In the genomic region with DNA sequence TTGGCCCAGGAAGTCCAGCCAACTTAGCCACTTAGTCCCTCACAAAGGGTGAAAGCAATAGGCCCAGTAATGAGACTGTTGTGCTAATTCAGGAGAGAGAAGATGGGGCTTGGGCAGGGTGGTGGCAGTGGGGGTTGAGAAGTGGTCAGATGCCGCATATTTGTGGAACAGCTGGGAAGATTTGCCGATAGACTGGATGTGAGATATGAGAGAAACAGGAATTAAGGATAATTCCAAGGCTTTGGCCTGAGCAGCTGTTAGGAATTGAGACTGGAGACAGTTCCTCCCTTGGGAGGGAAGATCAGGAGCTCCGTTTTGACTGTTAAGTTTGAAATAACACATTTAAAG, we compare ENCODE assay signal across 9 cellular contexts.
DNase-seq lines count a peak whose midpoint lies in the region; ATAC-seq, FAIRE-seq and TF ChIP-seq lines count a peak whose summit lies in the region.
"Had no signal": no experiment of that assay in that cellular context is flagged by ENCODE, and none has a peak within 500 bp of the region (broad histone marks: within the 10 kb centered on the region; RNA-seq: fewer than 3 reads in every experiment).

No MANE protein-coding gene starts in this region.

- 43% methylated on average over 3 of the region's 3 CpGs for WGBS in A549 (ENCODE audit: missing lambda C conversion rate)
- WGBS in liver, result 57% methylated on average over 3 of the region's 3 CpGs

- H3K4me3 ChIP-seq in A549 (peak overlapping the region; percentile 36; the same call in 1 of the 3 replicates), liver (ENCODE audit: low read depth in 1 of 3, low read length in 3 of 3) (no peak overlapping the region)

- POLR2A ChIA-PET in A549 (lab: Yijun Ruan, JAX), result no interaction called here

- no peak for FAIRE-seq in A549 (lab: Jason Lieb, UNC)

- CTCF ChIA-PET in A549 (lab: Yijun Ruan, JAX), result interaction anchor here (4.5 kb wide), 1 partner anchor 12 kb away, joined by 30 read pairs; no protein-coding TSS in a partner anchor

- H3K27ac ChIP-seq in A549 (0 out of 6 replicates have a peak overlapping the region, but pooled peaks of 1 of the 2 experiments have one; percentile 68), liver (ENCODE audit: low read depth in 1 of 2, low read length in 2 of 2) (peak overlapping the region; percentile 74 to 76)

- ATAC-seq in A549 (no peak), GM18519 (IDR thresholded peaks at IDR 0.05; ENCODE audit: low FRiP score, unreplicated experiment) (peak; percentile 38), GM19023 (IDR thresholded peaks at IDR 0.05; ENCODE audit: unreplicated experiment) (no peak)

- no peak for TF ChIP-seq POLR2A in A549 (IDR thresholded peaks at IDR 0.05; ENCODE audit: low read length)

- H3K36me3 ChIP-seq in liver (ENCODE audit: control insufficient read depth in 4 of 4, insufficient read depth in 3 of 4, low read depth in 1 of 4, low read length in 3 of 4), result no peaks in the 10 kb centered on the region

- peak overlapping the region; percentile 64 for H3K4me2 ChIP-seq in A549

- H3K9me3 ChIP-seq in A549 (no peaks in the 10 kb centered on the region; the same call in 2 of the 3 replicates), liver (ENCODE audit: control insufficient read depth in 4 of 4, low read length in 3 of 4) (no peaks in the 10 kb centered on the region)

- DNase-seq in A549 (ENCODE audit: low read depth in 1 of 2, low spot score in 1 of 2) (no peak), LHCN-M2 (ENCODE audit: low read depth) (peak; percentile 40), DMS153 treated with DMSO at 0.1 percent for 48 hours (lab: John Stamatoyannopoulos, UW; ENCODE audit: unreplicated experiment) (no peak), NCI-H1417 (lab: John Stamatoyannopoulos, UW) (no peak), pons (ENCODE audit: low spot score) (no peak)
- DNase-seq: SIG-M5 had no signal

- H3K4me1 ChIP-seq in A549 (no peaks in the 10 kb centered on the region), liver (ENCODE audit: control insufficient read depth in 4 of 4, insufficient read depth in 4 of 4, low read length in 3 of 4) (no peaks in the 10 kb centered on the region)

- TF ChIP-seq RAD21 in A549 (conservative IDR thresholded peaks at IDR 0.05 in 1 of 2, IDR thresholded peaks at IDR 0.05 in 1 of 2) (no peak), liver (IDR thresholded peaks at IDR 0.05) (no peak)

- no peak for TF ChIP-seq EP300 in A549 (IDR thresholded peaks at IDR 0.05)

- no peaks in the 10 kb centered on the region for H3K27me3 ChIP-seq in liver (ENCODE audit: control insufficient read depth in 4 of 4, insufficient read depth in 4 of 4, low read length in 3 of 4)

- H3K9ac ChIP-seq in liver (ENCODE audit: low read depth in 1 of 2, low read length in 2 of 2), result no peak overlapping the region

- TF ChIP-seq CTCF in A549 (IDR thresholded peaks at IDR 0.05) (no peak), liver (IDR thresholded peaks at IDR 0.05; ENCODE audit: low read depth, low read length, missing input control) (no peak)

TF ChIP-seq in A549, 52 proteins besides CTCF, POLR2A, EP300 and RAD21:
- TF ChIP-seq JUNB (IDR thresholded peaks at IDR 0.05) (no peak), ZSCAN20 (CRISPR knock-in tag; IDR thresholded peaks at IDR 0.05) (no peak), RARB (CRISPR knock-in tag; IDR thresholded peaks at IDR 0.05) (no peak), PBX3 (IDR thresholded peaks at IDR 0.05) (no peak), POLR2AphosphoS2 (conservative IDR thresholded peaks at IDR 0.05; ENCODE audit: low read length) (no peak), CBX8 (IDR thresholded peaks at IDR 0.05) (no peak), EHMT2 (IDR thresholded peaks at IDR 0.05; ENCODE audit: low read depth) (no peak), FOXS1 (CRISPR knock-in tag; IDR thresholded peaks at IDR 0.05) (no peak), ESRRA (IDR thresholded peaks at IDR 0.05; ENCODE audit: borderline replicate concordance, low read length) (no peak), NFE2L2 (conservative IDR thresholded peaks at IDR 0.05; ENCODE audit: low read length) (no peak), FOSB (CRISPR knock-in tag; IDR thresholded peaks at IDR 0.05) (no peak), CBX2 (IDR thresholded peaks at IDR 0.05; ENCODE audit: borderline replicate concordance, low read depth) (no peak), MAZ (IDR thresholded peaks at IDR 0.05; ENCODE audit: borderline replicate concordance, low read depth, low read length) (no peak), SREBF2 (IDR thresholded peaks at IDR 0.05) (no peak), CHD2 (IDR thresholded peaks at IDR 0.05; ENCODE audit: low read length, partially characterized antibody) (no peak), HDAC2 (IDR thresholded peaks at IDR 0.05) (no peak), HOXB13 (CRISPR knock-in tag; IDR thresholded peaks at IDR 0.05; ENCODE audit: low read depth) (no peak), HEYL (CRISPR knock-in tag; IDR thresholded peaks at IDR 0.05) (no peak)
- TF ChIP-seq, protein P1, sequence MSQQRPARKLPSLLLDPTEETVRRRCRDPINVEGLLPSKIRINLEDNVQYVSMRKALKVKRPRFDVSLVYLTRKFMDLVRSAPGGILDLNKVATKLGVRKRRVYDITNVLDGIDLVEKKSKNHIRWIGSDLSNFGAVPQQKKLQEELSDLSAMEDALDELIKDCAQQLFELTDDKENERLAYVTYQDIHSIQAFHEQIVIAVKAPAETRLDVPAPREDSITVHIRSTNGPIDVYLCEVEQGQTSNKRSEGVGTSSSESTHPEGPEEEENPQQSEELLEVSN (IDR thresholded peaks at IDR 0.05; ENCODE audit: borderline replicate concordance, low read depth), result no peak
- TF ChIP-seq, protein P2, sequence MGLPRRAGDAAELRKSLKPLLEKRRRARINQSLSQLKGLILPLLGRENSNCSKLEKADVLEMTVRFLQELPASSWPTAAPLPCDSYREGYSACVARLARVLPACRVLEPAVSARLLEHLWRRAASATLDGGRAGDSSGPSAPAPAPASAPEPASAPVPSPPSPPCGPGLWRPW (IDR thresholded peaks at IDR 0.05), result no peak

TF ChIP-seq in liver, 16 proteins besides CTCF, POLR2A, EP300 and RAD21:
- TF ChIP-seq YY1 (IDR thresholded peaks at IDR 0.05) (no peak), HNF4A (conservative IDR thresholded peaks at IDR 0.05) (no peak), TAF1 (conservative IDR thresholded peaks at IDR 0.05) (no peak), FOXA1 (IDR thresholded peaks at IDR 0.05) (no peak), EGR1 (IDR thresholded peaks at IDR 0.05; ENCODE audit: low read depth in 2 of 2) (no peak), RXRA (IDR thresholded peaks at IDR 0.05) (no peak), JUND (IDR thresholded peaks at IDR 0.05) (no peak), SP1 (IDR thresholded peaks at IDR 0.05) (no peak), FOXA2 (IDR thresholded peaks at IDR 0.05) (no peak), HNF4G (IDR thresholded peaks at IDR 0.05) (no peak), NR2F2 (IDR thresholded peaks at IDR 0.05) (no peak), GABPA (IDR thresholded peaks at IDR 0.05 in 1 of 2, conservative IDR thresholded peaks at IDR 0.05 in 1 of 2) (no peak), REST (IDR thresholded peaks at IDR 0.05) (no peak), ATF3 (IDR thresholded peaks at IDR 0.05) (no peak)
- TF ChIP-seq, protein P3, sequence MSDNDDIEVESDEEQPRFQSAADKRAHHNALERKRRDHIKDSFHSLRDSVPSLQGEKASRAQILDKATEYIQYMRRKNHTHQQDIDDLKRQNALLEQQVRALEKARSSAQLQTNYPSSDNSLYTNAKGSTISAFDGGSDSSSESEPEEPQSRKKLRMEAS (IDR thresholded peaks at IDR 0.05), result no peak
- TF ChIP-seq, protein P4, sequence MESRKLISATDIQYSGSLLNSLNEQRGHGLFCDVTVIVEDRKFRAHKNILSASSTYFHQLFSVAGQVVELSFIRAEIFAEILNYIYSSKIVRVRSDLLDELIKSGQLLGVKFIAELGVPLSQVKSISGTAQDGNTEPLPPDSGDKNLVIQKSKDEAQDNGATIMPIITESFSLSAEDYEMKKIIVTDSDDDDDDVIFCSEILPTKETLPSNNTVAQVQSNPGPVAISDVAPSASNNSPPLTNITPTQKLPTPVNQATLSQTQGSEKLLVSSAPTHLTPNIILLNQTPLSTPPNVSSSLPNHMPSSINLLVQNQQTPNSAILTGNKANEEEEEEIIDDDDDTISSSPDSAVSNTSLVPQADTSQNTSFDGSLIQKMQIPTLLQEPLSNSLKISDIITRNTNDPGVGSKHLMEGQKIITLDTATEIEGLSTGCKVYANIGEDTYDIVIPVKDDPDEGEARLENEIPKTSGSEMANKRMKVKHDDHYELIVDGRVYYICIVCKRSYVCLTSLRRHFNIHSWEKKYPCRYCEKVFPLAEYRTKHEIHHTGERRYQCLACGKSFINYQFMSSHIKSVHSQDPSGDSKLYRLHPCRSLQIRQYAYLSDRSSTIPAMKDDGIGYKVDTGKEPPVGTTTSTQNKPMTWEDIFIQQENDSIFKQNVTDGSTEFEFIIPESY (IDR thresholded peaks at IDR 0.05), result no peak
